ENCODE assay signal across 14 cellular contexts in genomic region chr2:10733584-10733958, GRCh38.
"Had no signal": no experiment of that assay in that cellular context is flagged by ENCODE, and none has a peak within 500 bp of the region (broad histone marks: within the 10 kb centered on the region; RNA-seq: fewer than 3 reads in every experiment).

No MANE protein-coding gene starts in this region.

- H3K4me1 ChIP-seq: prostate gland had no signal

- DNase-seq: activated CD4-positive, alpha-beta T cell treated with anti-CD3 and anti-CD28 coated beads, Interleukin-2, amount 10 ng/mL, durations not matched to agents 7 days and 5 days; activated CD8-positive, alpha-beta memory T cell treated with anti-CD3 and anti-CD28 coated beads, Interleukin-2, amount 50 U/mL, for 48 hours; activated naive CD8-positive, alpha-beta T cell treated with anti-CD3 and anti-CD28 coated beads, Interleukin-2, amount 10 ng/mL, durations not matched to agents 7 days and 5 days; activated T-cell treated with anti-CD3 and anti-CD28 coated beads, Interleukin-2, amount 50 U/mL, for 72 hours; anterior cingulate cortex; brain microvascular endothelial cell; effector CD8-positive, alpha-beta T cell; foreskin melanocyte; kidney glomerular epithelial cell; mesendoderm; right cardiac atrium; small intestine; stimulated activated naive CD8-positive, alpha-beta T cell treated with anti-CD3 and anti-CD28 coated beads, Interleukin-15, Interleukin-2, amounts not matched to agents 100 U/mL and 50 U/mL, for 24 hours had no signal

- H3K9me3 ChIP-seq: prostate gland had no signal

- H3K27ac ChIP-seq: brain microvascular endothelial cell, prostate gland had no signal

- H3K4me3 ChIP-seq: prostate gland had no signal

- H3K36me3 ChIP-seq: brain microvascular endothelial cell, prostate gland had no signal
